ENCODE assay signal across 8 cellular contexts in the genomic region with DNA sequence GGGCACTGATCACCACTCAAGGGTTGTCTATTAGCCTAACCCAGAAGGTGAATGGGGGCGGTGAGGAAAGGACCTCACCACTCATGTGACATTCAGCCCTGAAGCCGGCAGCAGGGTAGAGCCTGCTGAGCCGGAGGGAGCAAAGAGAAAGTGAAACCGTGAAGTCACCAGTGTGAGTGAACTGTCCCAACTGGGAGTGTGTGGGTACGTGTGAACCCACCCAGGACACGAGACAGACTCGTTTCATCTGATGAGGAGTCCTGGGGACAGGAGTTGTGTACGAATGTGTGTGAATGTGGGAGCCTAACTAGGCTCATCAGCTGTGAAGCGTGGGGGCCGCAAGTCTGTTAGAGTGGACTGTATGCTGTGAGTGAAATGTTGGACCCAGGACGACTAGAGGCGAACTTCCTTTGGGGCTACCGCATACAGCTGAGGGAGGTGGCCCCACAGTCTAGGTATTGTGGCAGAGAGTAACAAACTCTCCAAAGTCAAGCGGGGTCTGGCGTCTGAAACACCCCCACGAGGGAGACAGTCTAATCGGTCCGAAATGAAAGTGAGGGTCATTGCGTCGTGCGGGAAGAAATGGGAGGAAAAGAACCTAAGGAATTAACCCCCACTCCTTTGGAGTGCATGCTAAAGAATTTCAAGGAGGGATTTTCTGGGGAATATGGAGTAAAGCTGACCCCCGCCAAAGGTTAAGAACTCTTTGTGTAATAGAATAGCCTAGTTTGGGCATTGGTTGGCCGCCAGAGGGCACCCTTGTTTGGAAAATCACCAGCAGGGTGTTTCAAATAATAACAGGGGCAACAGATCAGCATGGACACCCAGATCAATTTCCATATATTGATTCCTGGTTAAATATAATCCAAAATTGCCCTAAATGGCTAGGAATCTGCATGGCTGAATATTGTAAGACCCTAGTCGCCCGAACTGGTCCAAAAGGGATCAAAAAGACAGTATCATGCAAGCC. TPM values are rescaled to one million over a fixed set of nuclear protein-coding genes. Genes with fewer than 3 reads are reported as not detected.
DNase-seq lines count a peak whose midpoint lies in the region; ATAC-seq, FAIRE-seq and TF ChIP-seq lines count a peak whose summit lies in the region.

No MANE protein-coding gene starts in this region.

- TF ChIP-seq CTCF in DOHH2 (IDR thresholded peaks at IDR 0.05; ENCODE audit: low read depth, low read length, poor library complexity, severe bottlenecking): peak; percentile 29
- TF ChIP-seq CTCF in PC-3 (conservative IDR thresholded peaks at IDR 0.05; ENCODE audit: low read depth, low read length): no peak
- TF ChIP-seq CTCF in MCF 10A (IDR thresholded peaks at IDR 0.05; ENCODE audit: unreplicated experiment): no peak

- H3K4me3 ChIP-seq in DOHH2 (ENCODE audit: low read length) (no peak overlapping the region), PC-3 (ENCODE audit: low read length) (no peak overlapping the region)

- no peaks in the 10 kb centered on the region for H3K27me3 Mint-ChIP-seq in activated T-helper 1 cell treated with anti-CD3 and anti-CD28 coated beads, Interleukin-12 subunit alpha, Interleukin-12 subunit beta, Interleukin-2, Interleukin-4 antibody, amounts not matched to agents 30 ng/mL and 10 ng/mL and 1 ng/mL, durations not matched to agents 14 hours and 24 hours and 36 hours (ENCODE audit: insufficient read depth)
- H3K27me3 Mint-ChIP-seq in memory B cell (no peaks in the 10 kb centered on the region), MCF 10A (ENCODE audit: insufficient read depth, unreplicated experiment) (no peaks in the 10 kb centered on the region)

- H3K27ac ChIP-seq in DOHH2 (ENCODE audit: low read depth, low read length) (no peak overlapping the region), PC-3 (ENCODE audit: low read length) (no peak overlapping the region)

- intact Hi-C loops in activated T-helper 1 cell treated with anti-CD3 and anti-CD28 coated beads, Interleukin-12 subunit alpha, Interleukin-12 subunit beta, Interleukin-2, Interleukin-4 antibody, amounts not matched to agents 30 ng/mL and 10 ng/mL and 1 ng/mL, durations not matched to agents 14 hours and 24 hours and 36 hours (cut with micrococcal nuclease): loop anchor here (1.0 to 10.0 kb wide), 6 partner anchors 39 to 531 kb away; partner anchors contain the start of genes DDX3Y, TMSB4Y and UTY
- intact Hi-C loops in PC-3 (cut with micrococcal nuclease) (no loop called here), MCF 10A (cut with micrococcal nuclease) (no loop called here)

- H3K4me3 Mint-ChIP-seq in activated T-helper 1 cell treated with anti-CD3 and anti-CD28 coated beads, Interleukin-12 subunit alpha, Interleukin-12 subunit beta, Interleukin-2, Interleukin-4 antibody, amounts not matched to agents 30 ng/mL and 10 ng/mL and 1 ng/mL, durations not matched to agents 14 hours and 24 hours and 36 hours: peak overlapping the region; percentile 96
- peak overlapping the region; percentile 84 for H3K4me3 Mint-ChIP-seq in memory B cell
- no peak overlapping the region for H3K4me3 Mint-ChIP-seq in MCF 10A (ENCODE audit: unreplicated experiment)

- H3K79me2 ChIP-seq in DOHH2 (ENCODE audit: control insufficient read depth, low read length) (peaks cover 86% of the 10 kb centered on the region), PC-3 (ENCODE audit: low read length) (no peaks in the 10 kb centered on the region)

- H3K27ac Mint-ChIP-seq in activated T-helper 1 cell treated with anti-CD3 and anti-CD28 coated beads, Interleukin-12 subunit alpha, Interleukin-12 subunit beta, Interleukin-2, Interleukin-4 antibody, amounts not matched to agents 30 ng/mL and 10 ng/mL and 1 ng/mL, durations not matched to agents 14 hours and 24 hours and 36 hours: peak overlapping the region; percentile 96
- H3K27ac Mint-ChIP-seq in memory B cell (peak overlapping the region; percentile 92), MCF 10A (ENCODE audit: low read depth, unreplicated experiment) (no peak overlapping the region)

- peaks cover 57% of the 10 kb centered on the region for H3K4me1 Mint-ChIP-seq in activated T-helper 1 cell treated with anti-CD3 and anti-CD28 coated beads, Interleukin-12 subunit alpha, Interleukin-12 subunit beta, Interleukin-2, Interleukin-4 antibody, amounts not matched to agents 30 ng/mL and 10 ng/mL and 1 ng/mL, durations not matched to agents 14 hours and 24 hours and 36 hours (ENCODE audit: low read depth)
- H3K4me1 Mint-ChIP-seq in memory B cell: peaks cover 21% of the 10 kb centered on the region
- no peaks in the 10 kb centered on the region for H3K4me1 Mint-ChIP-seq in MCF 10A (ENCODE audit: insufficient read depth, unreplicated experiment)

- no peak overlapping the region for H3K9ac ChIP-seq in PC-3 (ENCODE audit: low read length)

- no peaks in the 10 kb centered on the region for H3K27me3 ChIP-seq in DOHH2 (ENCODE audit: control insufficient read depth, low read length)
- H3K27me3 ChIP-seq in PC-3 (ENCODE audit: low read length): no peaks in the 10 kb centered on the region

- peaks cover 12% of the 10 kb centered on the region for H3K9me3 Mint-ChIP-seq in activated T-helper 1 cell treated with anti-CD3 and anti-CD28 coated beads, Interleukin-12 subunit alpha, Interleukin-12 subunit beta, Interleukin-2, Interleukin-4 antibody, amounts not matched to agents 30 ng/mL and 10 ng/mL and 1 ng/mL, durations not matched to agents 14 hours and 24 hours and 36 hours
- H3K9me3 Mint-ChIP-seq in memory B cell (peaks cover 3% of the 10 kb centered on the region), MCF 10A (ENCODE audit: unreplicated experiment) (no peaks in the 10 kb centered on the region)

- ATAC-seq in HG03460 (IDR thresholded peaks at IDR 0.05; ENCODE audit: unreplicated experiment): peak; percentile 74
- peak; percentile 87 for ATAC-seq in memory B cell (ENCODE audit: low read depth)
- no peak for ATAC-seq in PC-3
- ATAC-seq in GM19397 (IDR thresholded peaks at IDR 0.05; ENCODE audit: unreplicated experiment): no peak

- H2AFZ ChIP-seq in PC-3 (ENCODE audit: low read length): no peak overlapping the region

- peaks cover 26% of the 10 kb centered on the region for H3K36me3 Mint-ChIP-seq in activated T-helper 1 cell treated with anti-CD3 and anti-CD28 coated beads, Interleukin-12 subunit alpha, Interleukin-12 subunit beta, Interleukin-2, Interleukin-4 antibody, amounts not matched to agents 30 ng/mL and 10 ng/mL and 1 ng/mL, durations not matched to agents 14 hours and 24 hours and 36 hours (ENCODE audit: low read depth)
- H3K36me3 Mint-ChIP-seq in memory B cell: peaks cover 19% of the 10 kb centered on the region
- H3K36me3 Mint-ChIP-seq in MCF 10A (ENCODE audit: insufficient read depth, unreplicated experiment): no peaks in the 10 kb centered on the region

- POLR2A ChIA-PET in PC-3 (lab: Charles Lee; ENCODE audit: unreplicated experiment) (no interaction called here), MCF 10A (lab: Yijun Ruan, JAX) (no interaction called here)

- H4K20me1 ChIP-seq in DOHH2 (ENCODE audit: control insufficient read depth, insufficient read depth, low read depth, low read length): no peaks in the 10 kb centered on the region
- no peaks in the 10 kb centered on the region for H4K20me1 ChIP-seq in PC-3 (ENCODE audit: low read length)

- H3K4me1 ChIP-seq in DOHH2 (ENCODE audit: control insufficient read depth, low read length) (peaks cover 29% of the 10 kb centered on the region), PC-3 (ENCODE audit: insufficient read depth, low read length) (no peaks in the 10 kb centered on the region)

- H3K9me2 ChIP-seq in DOHH2 (replicated peaks; ENCODE audit: control insufficient read depth, low read length): no peaks in the 10 kb centered on the region
- H3K9me2 ChIP-seq in PC-3 (replicated peaks; ENCODE audit: low read length): no peaks in the 10 kb centered on the region

- no peak overlapping the region for H3K4me2 ChIP-seq in DOHH2 (ENCODE audit: low read length)
- no peak overlapping the region for H3K4me2 ChIP-seq in PC-3 (ENCODE audit: low read length)

- H3F3A ChIP-seq in DOHH2 (ENCODE audit: control insufficient read depth, insufficient read depth) (no peaks in the 10 kb centered on the region; the same call in 1 of the 2 replicates), PC-3 (ENCODE audit: low read length, unreplicated experiment) (no peaks in the 10 kb centered on the region)

- peak; percentile 31 for DNase-seq in activated T-helper 1 cell treated with anti-CD3 and anti-CD28 coated beads, Interleukin-12 subunit alpha, Interleukin-12 subunit beta, Interleukin-2, Interleukin-4 antibody, amounts not matched to agents 30 ng/mL and 10 ng/mL and 1 ng/mL, durations not matched to agents 14 hours and 24 hours and 36 hours (ENCODE audit: low spot score)
- DNase-seq in memory B cell (ENCODE audit: low spot score in 2 of 2): peak in 1 of 2 donors; percentile 36
- DNase-seq in frontal cortex (ENCODE audit: low spot score in 2 of 2): no peak
- no peak for DNase-seq in PC-3
- no peak for DNase-seq in MCF 10A (ENCODE audit: unreplicated experiment)

- CTCF ChIA-PET in PC-3 (lab: Charles Lee): no interaction called here
- CTCF ChIA-PET in MCF 10A (lab: Yijun Ruan, JAX): no interaction called here

- BruUV-seq in PC-3 (replicated peaks; lab: Mats Ljungman, UMichigan): no TSS peak
- BruUV-seq in MCF 10A (replicated peaks; lab: Mats Ljungman, UMichigan): no TSS peak

- H3K36me3 ChIP-seq in DOHH2 (ENCODE audit: control insufficient read depth, low read length) (peaks cover 62% of the 10 kb centered on the region), PC-3 (ENCODE audit: low read depth, low read length) (no peaks in the 10 kb centered on the region)

- H3K9me3 ChIP-seq in DOHH2 (ENCODE audit: control insufficient read depth, insufficient read depth, low read length): peaks cover 12% of the 10 kb centered on the region; the same call in 1 of the 2 replicates
- no peaks in the 10 kb centered on the region for H3K9me3 ChIP-seq in PC-3 (ENCODE audit: low read length)

- FAIRE-seq in frontal cortex (lab: Jason Lieb, UNC): no peak

RNA-seq across cellular contexts. Expression of gene UTY, which starts 43.6 kb away (rescaled TPM):
- 22.1 and 25.4 TPM in 2 replicates for total RNA-seq in activated T-helper 1 cell treated with anti-CD3 and anti-CD28 coated beads, Interleukin-12 subunit alpha, Interleukin-12 subunit beta, Interleukin-2, Interleukin-4 antibody, amounts not matched to agents 30 ng/mL and 10 ng/mL and 1 ng/mL, durations not matched to agents 14 hours and 24 hours and 36 hours
- total RNA-seq in frontal cortex (25.3 TPM), PC-3 (2014; rRNA removed) (not detected in 2 replicates), MCF 10A (2022) (not detected in 2 replicates)

Comparison
In these comparisons a context has a peak if more than half of its experiments do, and no peak if none do; other contexts are left out.
1. ATAC-seq: peak in HG03460 (single experiment) and memory B cell (single experiment); none in PC-3 (single experiment) and GM19397 (single experiment).